Comparison of ENCODE assay signal across 20 cellular contexts in genomic region chr12:3071710-3072109, GRCh38. TPM values are rescaled to one million over a fixed set of nuclear protein-coding genes. Genes with fewer than 3 reads are reported as not detected.
DNase-seq lines count a peak whose midpoint lies in the region; ATAC-seq and TF ChIP-seq lines count a peak whose summit lies in the region.
"Had no signal": no experiment of that assay in that cellular context is flagged by ENCODE, and none has a peak within 500 bp of the region (broad histone marks: within the 10 kb centered on the region; RNA-seq: fewer than 3 reads in every experiment).

No MANE protein-coding gene starts in this region.

- H3K4me2 ChIP-seq in hepatocyte: no peak overlapping the region

- H3K27me3 ChIP-seq in right atrium auricular region: no peaks in the 10 kb centered on the region
- H3K27me3 ChIP-seq in heart right ventricle: peaks cover 0 to 24% (median 0%) of the 10 kb centered on the region in 7 donors
- no peaks in the 10 kb centered on the region for H3K27me3 ChIP-seq in hepatocyte
- no peaks in the 10 kb centered on the region for H3K27me3 ChIP-seq in tibial artery

- no peak overlapping the region for H2AFZ ChIP-seq in hepatocyte
- H2AFZ ChIP-seq: GM23248 had no signal

- no peak overlapping the region for H3K4me3 Mint-ChIP-seq in mesothelial cell of epicardium
- H3K4me3 Mint-ChIP-seq: B cell; CD4-positive, CD25-positive, alpha-beta regulatory T cell; CD8-positive, alpha-beta T cell; HFFc6 had no signal

- no peak for ATAC-seq in heart right ventricle
- ATAC-seq in SK-N-SH treated with all-trans-retinoic acid at 6 μM for 48 hours: no peak
- ATAC-seq: CD8-positive, alpha-beta T cell; HCT116 had no signal

- H3K27ac ChIP-seq in right atrium auricular region (peak overlapping the region; percentile 40 to 41), heart right ventricle (no peak overlapping the region), hepatocyte (peak overlapping the region; percentile 73), tibial artery (no peak overlapping the region)
- H3K27ac ChIP-seq: 22Rv1, BLaER1, C4-2B, GM23248 had no signal

- TF ChIP-seq CTCF in right atrium auricular region (IDR thresholded peaks at IDR 0.05) (no peak), heart right ventricle (IDR thresholded peaks at IDR 0.05) (no peak), hepatocyte (IDR thresholded peaks at IDR 0.05; ENCODE audit: poor library complexity) (no peak), mesothelial cell of epicardium (IDR thresholded peaks at IDR 0.05; ENCODE audit: unreplicated experiment) (no peak), tibial artery (IDR thresholded peaks at IDR 0.05) (no peak)

- H3K79me2 ChIP-seq in hepatocyte: no peaks in the 10 kb centered on the region

- H3K9me2 ChIP-seq in hepatocyte (replicated peaks; ENCODE audit: insufficient read depth): no peaks in the 10 kb centered on the region

- peaks cover 18% of the 10 kb centered on the region for H3K4me1 Mint-ChIP-seq in mesothelial cell of epicardium

- H3K4me3 ChIP-seq in right atrium auricular region (no peak overlapping the region), heart right ventricle (no peak overlapping the region), hepatocyte (no peak overlapping the region), tibial artery (no peak overlapping the region)
- H3K4me3 ChIP-seq: BLaER1, GM23248 had no signal

- H3K9me3 Mint-ChIP-seq in mesothelial cell of epicardium: no peaks in the 10 kb centered on the region
- H3K9me3 Mint-ChIP-seq: CD8-positive, alpha-beta T cell; HFFc6 had no signal

- DNase-seq in right atrium auricular region (ENCODE audit: low spot score): no peak
- no peak for DNase-seq in heart right ventricle
- DNase-seq in hepatocyte (ENCODE audit: low spot score): no peak
- DNase-seq in mesothelial cell of epicardium (ENCODE audit: low spot score in 2 of 2, unreplicated experiment in 2 of 2): no peak
- DNase-seq in posterior vena cava (ENCODE audit: low spot score): peak; percentile 79
- DNase-seq in activated CD4-positive, CD25-positive, alpha-beta regulatory T cell treated with anti-CD3 and anti-CD28 coated beads, Interleukin-2, amount 50 U/mL, for 72 hours: no peak
- no peak for DNase-seq in tibial artery
- DNase-seq: CD4-positive, CD25-positive, alpha-beta regulatory T cell; CD8-positive, alpha-beta T cell; DND-41; GM23248; H7; HFFc6 had no signal

- peaks cover 0 to 19% of the 10 kb centered on the region in 2 donors for H3K4me1 ChIP-seq in right atrium auricular region
- H3K4me1 ChIP-seq in heart right ventricle: peaks cover 3 to 51% (median 20%) of the 10 kb centered on the region in 9 donors
- peaks cover 12% of the 10 kb centered on the region for H3K4me1 ChIP-seq in hepatocyte (ENCODE audit: insufficient read depth)
- peaks cover 0 to 20% (median 14%) of the 10 kb centered on the region in 4 donors for H3K4me1 ChIP-seq in tibial artery

- WGBS in heart right ventricle, 2 donors: 97 to 98% methylated on average over 25 of the region's 25 CpGs
- WGBS in hepatocyte (ENCODE audit: low lambda C conversion rate, missing lambda C conversion rate): 98% methylated on average over 25 of the region's 25 CpGs

- intact Hi-C loops in heart right ventricle (cut with DNase I): loop anchor here (2.0 to 10.0 kb wide), 9 partner anchors 61 to 206 kb away; no protein-coding TSS in a partner anchor
- intact Hi-C loops in posterior vena cava (cut with DNase I): loop anchor here (5.0 to 10.0 kb wide), 3 partner anchors 131 to 203 kb away; no protein-coding TSS in a partner anchor
- intact Hi-C loops in tibial artery (cut with DNase I; ENCODE audit: low total_unique reads): loop anchor here (5.0 kb wide), 3 partner anchors 61 to 206 kb away; no protein-coding TSS in a partner anchor

- H3K9me3 ChIP-seq in right atrium auricular region: no peaks in the 10 kb centered on the region
- no peaks in the 10 kb centered on the region for H3K9me3 ChIP-seq in heart right ventricle
- H3K9me3 ChIP-seq in hepatocyte (ENCODE audit: low read depth): no peaks in the 10 kb centered on the region
- no peaks in the 10 kb centered on the region for H3K9me3 ChIP-seq in tibial artery
- H3K9me3 ChIP-seq: BLaER1, Caco-2 had no signal

- no peaks in the 10 kb centered on the region for H3K36me3 Mint-ChIP-seq in mesothelial cell of epicardium
- H3K36me3 Mint-ChIP-seq: CD4-positive, CD25-positive, alpha-beta regulatory T cell; CD8-positive, alpha-beta T cell had no signal

- H3K27ac Mint-ChIP-seq in mesothelial cell of epicardium: peak overlapping the region; percentile 75
- H3K27ac Mint-ChIP-seq: B cell; CD4-positive, CD25-positive, alpha-beta regulatory T cell; CD8-positive, alpha-beta T cell; HFFc6 had no signal

- no peaks in the 10 kb centered on the region for H3K27me3 Mint-ChIP-seq in mesothelial cell of epicardium (ENCODE audit: low read depth)

- no peaks in the 10 kb centered on the region for H4K20me1 ChIP-seq in hepatocyte (ENCODE audit: insufficient read depth, poor library complexity, severe bottlenecking)
- H4K20me1 ChIP-seq: BLaER1 had no signal

- H3K36me3 ChIP-seq in right atrium auricular region (no peaks in the 10 kb centered on the region), heart right ventricle (no peaks in the 10 kb centered on the region), hepatocyte (replicated peaks; ENCODE audit: insufficient read depth, low read depth) (no peaks in the 10 kb centered on the region), tibial artery (no peaks in the 10 kb centered on the region)
- H3K36me3 ChIP-seq: BLaER1 had no signal

TF ChIP-seq in SK-N-SH treated with all-trans-retinoic acid at 6 μM for 48 hours, 23 proteins besides CTCF, POLR2A, EP300 and RAD21:
- TF ChIP-seq, protein P1, sequence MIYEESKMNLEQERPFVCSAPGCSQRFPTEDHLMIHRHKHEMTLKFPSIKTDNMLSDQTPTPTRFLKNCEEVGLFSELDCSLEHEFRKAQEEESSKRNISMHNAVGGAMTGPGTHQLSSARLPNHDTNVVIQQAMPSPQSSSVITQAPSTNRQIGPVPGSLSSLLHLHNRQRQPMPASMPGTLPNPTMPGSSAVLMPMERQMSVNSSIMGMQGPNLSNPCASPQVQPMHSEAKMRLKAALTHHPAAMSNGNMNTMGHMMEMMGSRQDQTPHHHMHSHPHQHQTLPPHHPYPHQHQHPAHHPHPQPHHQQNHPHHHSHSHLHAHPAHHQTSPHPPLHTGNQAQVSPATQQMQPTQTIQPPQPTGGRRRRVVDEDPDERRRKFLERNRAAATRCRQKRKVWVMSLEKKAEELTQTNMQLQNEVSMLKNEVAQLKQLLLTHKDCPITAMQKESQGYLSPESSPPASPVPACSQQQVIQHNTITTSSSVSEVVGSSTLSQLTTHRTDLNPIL (CRISPR knock-in tag; IDR thresholded peaks at IDR 0.05; ENCODE audit: low read depth): no peak
- no peak for TF ChIP-seq TCF4 (CRISPR knock-in tag; IDR thresholded peaks at IDR 0.05; ENCODE audit: borderline replicate concordance)

RNA-seq across cellular contexts. Expression of gene TSPAN9, which starts 5.5 kb away (rescaled TPM):
- 100 to 1,000 TPM; 103 to 185 TPM for total RNA-seq in right atrium auricular region
- total RNA-seq in heart right ventricle: 100 to 1,000 TPM; 105 to 401 (median 299) TPM
- 10 to 100 TPM; 63.0 to 83.9 TPM for polyA plus RNA-seq in heart right ventricle
- total RNA-seq in hepatocyte: 35.3 and 38.6 TPM in 2 replicates
- 16.6 and 19.8 TPM in 2 replicates for polyA plus RNA-seq in hepatocyte
- 46.7 to 49.4 TPM (median 48.8 TPM) in 3 replicates for total RNA-seq in mesothelial cell of epicardium
- 10 to 100 TPM; 34.2 to 38.5 TPM for total RNA-seq in posterior vena cava

Comparison
In these comparisons a context has a peak if more than half of its experiments do, and no peak if none do; other contexts are left out.
1. H3K27ac ChIP-seq: peak in right atrium auricular region (2 of 2) and hepatocyte (single experiment); none in heart right ventricle (0 of 10) and tibial artery (0 of 2).